ENCODE assay signal across 10 cellular contexts in the genomic region with DNA sequence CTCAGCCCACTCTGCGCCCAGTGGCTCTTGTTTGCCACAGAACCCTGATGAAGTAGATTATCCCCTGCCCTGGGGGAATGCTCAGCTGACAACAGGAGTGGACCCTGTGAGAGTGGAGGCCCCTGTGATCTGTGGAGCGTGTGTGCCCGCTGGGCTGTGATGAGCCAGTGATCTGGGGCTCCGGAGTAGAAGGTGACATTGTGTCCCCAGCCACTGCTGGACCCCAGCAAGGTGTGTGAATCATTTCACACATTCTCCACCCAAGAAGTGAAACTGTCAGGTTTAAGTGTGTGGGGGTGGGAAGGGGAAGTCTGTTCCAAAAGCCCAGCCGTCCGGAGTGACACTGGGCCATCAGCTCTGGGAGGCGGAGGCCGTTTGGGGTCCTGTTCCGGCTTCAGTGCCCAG. TPM values are rescaled to one million over a fixed set of nuclear protein-coding genes. Genes with fewer than 3 reads are reported as not detected.
DNase-seq lines count a peak whose midpoint lies in the region; ATAC-seq and TF ChIP-seq lines count a peak whose summit lies in the region.
"Had no signal": no experiment of that assay in that cellular context is flagged by ENCODE, and none has a peak within 500 bp of the region (broad histone marks: within the 10 kb centered on the region; RNA-seq: fewer than 3 reads in every experiment).

No MANE protein-coding gene starts in this region.

- no peaks in the 10 kb centered on the region for H3K36me3 Mint-ChIP-seq in activated T-cell treated with anti-CD3 and anti-CD28 coated beads, Interleukin-2, amount 50 U/mL, for 4 hours (ENCODE audit: insufficient read depth)
- no peaks in the 10 kb centered on the region for H3K36me3 Mint-ChIP-seq in activated naive CD8-positive, alpha-beta T cell

- WGBS in thyroid gland, 2 donors: 41 to 73% methylated on average over 3 to 6 of the region's 9 CpGs

- no peaks in the 10 kb centered on the region for H3K27me3 ChIP-seq in thyroid gland

- peak overlapping the region; percentile 34 for H3K27ac Mint-ChIP-seq in activated naive CD8-positive, alpha-beta T cell

- no peaks in the 10 kb centered on the region for H3K9me3 ChIP-seq in thyroid gland

- no peak for TF ChIP-seq POLR2A in thyroid gland (IDR thresholded peaks at IDR 0.05)

- H3K4me1 ChIP-seq in thyroid gland: peaks cover 69 to 80% of the 10 kb centered on the region in 2 donors

- H3K27me3 Mint-ChIP-seq in activated T-cell treated with anti-CD3 and anti-CD28 coated beads, Interleukin-2, amount 50 U/mL, for 4 hours (ENCODE audit: low read depth): no peaks in the 10 kb centered on the region
- H3K27me3 Mint-ChIP-seq in activated naive CD8-positive, alpha-beta T cell: no peaks in the 10 kb centered on the region

- no peaks in the 10 kb centered on the region for H3K9me3 Mint-ChIP-seq in activated T-cell treated with anti-CD3 and anti-CD28 coated beads, Interleukin-2, amount 50 U/mL, for 4 hours
- H3K9me3 Mint-ChIP-seq in activated naive CD8-positive, alpha-beta T cell (ENCODE audit: low read depth): no peaks in the 10 kb centered on the region

- no peak for DNase-seq in activated T-cell treated with anti-CD3 and anti-CD28 coated beads, Interleukin-2, amount 50 U/mL, for 4 hours
- DNase-seq in activated T-cell treated with anti-CD3 and anti-CD28 coated beads for 4 hours (no peak), thyroid gland (peak; percentile 79 to 83), NCI-H1694 (lab: John Stamatoyannopoulos, UW) (no peak), sciatic nerve (ENCODE audit: low spot score) (no peak), middle frontal gyrus (ENCODE audit: extremely low spot score, low spot score) (no peak)

- TF ChIP-seq CTCF in thyroid gland (IDR thresholded peaks at IDR 0.05): no peak

- intact Hi-C loops in thyroid gland (cut with DNase I): no loop called here
- intact Hi-C loops in sciatic nerve (cut with DNase I): no loop called here

- peaks cover 21% of the 10 kb centered on the region for H3K4me1 Mint-ChIP-seq in activated T-cell treated with anti-CD3 and anti-CD28 coated beads, Interleukin-2, amount 50 U/mL, for 4 hours (ENCODE audit: low read depth)
- H3K4me1 Mint-ChIP-seq in activated naive CD8-positive, alpha-beta T cell (ENCODE audit: low read depth): peaks cover 14% of the 10 kb centered on the region

- H3K27ac ChIP-seq in thyroid gland: peak overlapping the region; percentile 76 to 92 (median 81)

- H3K4me3 Mint-ChIP-seq in activated T-cell treated with anti-CD3 and anti-CD28 coated beads, Interleukin-2, amount 50 U/mL, for 4 hours: peak overlapping the region; percentile 56
- H3K4me3 Mint-ChIP-seq in activated naive CD8-positive, alpha-beta T cell: peak overlapping the region; percentile 9

- H3K36me3 ChIP-seq in thyroid gland: no peaks in the 10 kb centered on the region

- H3K4me3 ChIP-seq in thyroid gland (replicated peaks in 1 of 3): no peak overlapping the region
- H3K4me3 ChIP-seq: lung had no signal

- ATAC-seq in activated T-cell treated with anti-CD3 and anti-CD28 coated beads, Interleukin-2, amount 50 U/mL, for 4 hours: peak; percentile 46 to 56
- ATAC-seq in HG02973 (IDR thresholded peaks at IDR 0.05; ENCODE audit: unreplicated experiment) (peak; percentile 41), sciatic nerve (no peak)
- ATAC-seq: HCT116 had no signal

RNA-seq across cellular contexts. Expression of a gene that starts 33.1 kb away (rescaled TPM):
- total RNA-seq in activated T-cell treated with anti-CD3 and anti-CD28 coated beads, Interleukin-2, amount 50 U/mL, for 4 hours: 10 to 100 TPM; 30.9 to 35.4 (median 33.0) TPM
- total RNA-seq in thyroid gland: 100 to 1,000 TPM in 1 of 4 donors, 10 to 100 TPM in 3; 33.5 to 193 (median 62.1) TPM
- 51.5 TPM for total RNA-seq in sciatic nerve

RNA-seq across cellular contexts. Expression of a gene that starts 49.6 kb away (rescaled TPM):
- under 1 TPM; 0.22 to 0.63 (median 0.38) TPM for total RNA-seq in activated T-cell treated with anti-CD3 and anti-CD28 coated beads, Interleukin-2, amount 50 U/mL, for 4 hours
- total RNA-seq in thyroid gland (10 to 100 TPM; 18.4 to 56.0 (median 31.0) TPM), sciatic nerve (1.9 TPM)

Comparison
In these comparisons a context has a peak if more than half of its experiments do, and no peak if none do; other contexts are left out.
1. DNase-seq: peak in thyroid gland (2 of 2); none in activated T-cell treated with anti-CD3 and anti-CD28 coated beads, Interleukin-2, amount 50 U/mL, for 4 hours (single experiment), activated T-cell treated with anti-CD3 and anti-CD28 coated beads for 4 hours (single experiment), NCI-H1694 (single experiment), sciatic nerve (single experiment) and middle frontal gyrus (single experiment).